Comparison of ENCODE assay signal across 26 cellular contexts in the genomic region with DNA sequence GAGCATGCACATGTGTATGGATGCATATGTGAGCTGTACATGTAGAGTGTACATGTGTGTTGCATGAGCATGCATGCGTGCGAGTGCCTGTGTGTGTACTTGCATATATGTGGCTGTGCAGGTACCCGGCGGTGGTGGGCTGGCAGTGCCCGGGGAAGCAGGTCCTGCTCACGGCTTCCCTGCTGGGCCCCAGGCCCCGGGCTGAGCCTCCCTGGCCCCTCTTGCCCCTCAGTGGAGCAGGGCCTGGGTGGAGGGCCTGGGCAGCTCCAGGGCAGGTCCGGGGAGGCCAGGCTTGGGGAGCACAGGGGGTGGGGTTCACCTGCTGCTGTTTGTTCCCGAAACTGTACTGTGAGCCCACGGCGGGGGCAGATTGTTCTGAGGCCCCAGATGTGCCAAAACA. TPM values are rescaled to one million over a fixed set of nuclear protein-coding genes. Genes with fewer than 3 reads are reported as not detected.
DNase-seq lines count a peak whose midpoint lies in the region; ATAC-seq, FAIRE-seq and TF ChIP-seq lines count a peak whose summit lies in the region.
"Had no signal": no experiment of that assay in that cellular context is flagged by ENCODE, and none has a peak within 500 bp of the region (broad histone marks: within the 10 kb centered on the region; RNA-seq: fewer than 3 reads in every experiment).

No MANE protein-coding gene starts in this region.

- H3K79me2 ChIP-seq in HepG2 (ENCODE audit: insufficient read depth, low read length) (no peaks in the 10 kb centered on the region), GM23248 (ENCODE audit: insufficient read depth) (no peaks in the 10 kb centered on the region)

- H3K9ac ChIP-seq in HepG2 (ENCODE audit: insufficient read depth, low read depth, low read length) = no peak overlapping the region
- H3K9ac ChIP-seq in GM23248 = no peak overlapping the region

- intact Hi-C loops in HepG2 (cut with micrococcal nuclease; ENCODE audit: unreplicated experiment) = no loop called here

- no peak for TF ChIP-seq RAD21 in HepG2 (CRISPR knock-in tag; IDR thresholded peaks at IDR 0.05)

- peak; percentile 54 for DNase-seq in activated effector memory CD4-positive, alpha-beta T cell treated with anti-CD3 and anti-CD28 coated beads, Interleukin-2, amount 50 U/mL, for 16 hours
- DNase-seq in activated effector memory CD4-positive, alpha-beta T cell treated with Interleukin-2 at 50 U/mL for 16 hours = no peak
- peak; percentile 6 for DNase-seq in WTC11 (ENCODE audit: low spot score)
- DNase-seq in HepG2 (ENCODE audit: low spot score) = no peak
- DNase-seq in progenitor cell of endocrine pancreas (ENCODE audit: low spot score, unreplicated experiment) = no peak
- DNase-seq in NCI-H2227 (lab: John Stamatoyannopoulos, UW; ENCODE audit: unreplicated experiment) = no peak
- no peak for DNase-seq in GM23248
- DNase-seq: 8988T; CD4-positive, CD25-positive, alpha-beta regulatory T cell; COR-L47; DMS 273 treated with DMSO at 0.1 percent for 48 hours; DND-41; H9; Kasumi-1; MG63; NCI-H1048; NCI-H1436; NCI-H2029; NCI-H2171; NCI-H446 treated with DMSO at 0.1 percent for 48 hours; NCI-H748 treated with DMSO at 0.1 percent for 48 hours; SHP77 treated with DMSO at 0.1 percent for 48 hours had no signal

- H3K27me3 Mint-ChIP-seq in WTC11 (ENCODE audit: low read depth) = no peaks in the 10 kb centered on the region
- H3K27me3 Mint-ChIP-seq in progenitor cell of endocrine pancreas = no peaks in the 10 kb centered on the region
- H3K27me3 Mint-ChIP-seq: B cell; CD4-positive, CD25-positive, alpha-beta regulatory T cell had no signal

- H3K9me3 ChIP-seq in HepG2 (ENCODE audit: low read length) (no peaks in the 10 kb centered on the region), GM23248 (ENCODE audit: low read depth) (no peaks in the 10 kb centered on the region)
- H3K9me3 ChIP-seq: MG63 had no signal

- TF ChIP-seq CTCF in WTC11 (IDR thresholded peaks at IDR 0.05) = no peak
- no peak for TF ChIP-seq CTCF in HepG2 (CRISPR knock-in tag; IDR thresholded peaks at IDR 0.05)
- no peak for TF ChIP-seq CTCF in progenitor cell of endocrine pancreas (IDR thresholded peaks at IDR 0.05; ENCODE audit: unreplicated experiment)

- H2AFZ ChIP-seq in HepG2 (ENCODE audit: low read length) (no peak overlapping the region), GM23248 (no peak overlapping the region)

- TF ChIP-seq POLR2A in HepG2 (IDR thresholded peaks at IDR 0.05; ENCODE audit: insufficient read depth in 1 of 2, low read depth in 2 of 2, low read length in 2 of 2) = no peak

- peaks cover 66% of the 10 kb centered on the region for H3K4me1 ChIP-seq in HepG2 (ENCODE audit: insufficient read depth, low read length)
- H3K4me1 ChIP-seq in GM23248 (ENCODE audit: insufficient read depth) = no peaks in the 10 kb centered on the region

- H3K9me2 ChIP-seq in GM23248 (ENCODE audit: insufficient read depth) = no peaks in the 10 kb centered on the region

- H3K36me3 Mint-ChIP-seq in WTC11 (no peaks in the 10 kb centered on the region), progenitor cell of endocrine pancreas (ENCODE audit: insufficient read depth) (peaks cover 3% of the 10 kb centered on the region)
- H3K36me3 Mint-ChIP-seq: CD4-positive, CD25-positive, alpha-beta regulatory T cell had no signal

- no TSS peak for BruUV-seq in HepG2 (replicated peaks; lab: Mats Ljungman, UMichigan)

- H3K27ac Mint-ChIP-seq in WTC11 = peak overlapping the region; percentile 49; the same call in 1 of the 2 replicates
- H3K27ac Mint-ChIP-seq in progenitor cell of endocrine pancreas = peak overlapping the region; percentile 21
- H3K27ac Mint-ChIP-seq: B cell had no signal

- no peaks in the 10 kb centered on the region for H3F3A ChIP-seq in GM23248 (ENCODE audit: insufficient read depth)

- TF ChIP-seq EP300 in HepG2 (IDR thresholded peaks at IDR 0.05; ENCODE audit: low read depth in 2 of 2, low read length in 2 of 2) (no peak), HepG2 (CRISPR knock-in tag; IDR thresholded peaks at IDR 0.05; ENCODE audit: borderline replicate concordance) (no peak)

- H3K36me3 ChIP-seq in HepG2 (replicated peaks in 1 of 2; ENCODE audit: control insufficient read depth in 1 of 2, insufficient read depth in 2 of 2, low read length in 2 of 2) = no peaks in the 10 kb centered on the region
- H3K36me3 ChIP-seq in GM23248 (ENCODE audit: low read depth) = no peaks in the 10 kb centered on the region
- H3K36me3 ChIP-seq: MG63 had no signal

- H3K4me1 Mint-ChIP-seq in WTC11 = peaks cover 17% of the 10 kb centered on the region
- peaks cover 8% of the 10 kb centered on the region for H3K4me1 Mint-ChIP-seq in progenitor cell of endocrine pancreas (ENCODE audit: low read depth)
- H3K4me1 Mint-ChIP-seq: B cell; CD4-positive, CD25-positive, alpha-beta regulatory T cell had no signal

- ATAC-seq in WTC11 = no peak
- no peak for ATAC-seq in HepG2
- ATAC-seq in HG03520 (IDR thresholded peaks at IDR 0.05; ENCODE audit: unreplicated experiment) = no peak

- CTCF ChIA-PET in WTC11 (lab: Charles Lee) (interaction anchor here (1.5 kb wide), 1 partner anchor 320 kb away, joined by 3 read pairs; no protein-coding TSS in a partner anchor), HepG2 (lab: Yijun Ruan, JAX; ENCODE audit: low intra/inter-chr PET ratio, low total read pairs) (no interaction called here)

- H3K4me2 ChIP-seq in HepG2 (ENCODE audit: low read depth, low read length) = no peak overlapping the region
- no peak overlapping the region for H3K4me2 ChIP-seq in GM23248 (ENCODE audit: unreplicated experiment)

- no peaks in the 10 kb centered on the region for H3K9me3 Mint-ChIP-seq in WTC11
- no peaks in the 10 kb centered on the region for H3K9me3 Mint-ChIP-seq in progenitor cell of endocrine pancreas (ENCODE audit: low read depth)
- H3K9me3 Mint-ChIP-seq: CD4-positive, CD25-positive, alpha-beta regulatory T cell; H9 had no signal

- no peaks in the 10 kb centered on the region for H4K20me1 ChIP-seq in HepG2 (ENCODE audit: insufficient read depth, low read length)
- no peaks in the 10 kb centered on the region; the same call in 1 of the 2 replicates for H4K20me1 ChIP-seq in GM23248 (ENCODE audit: insufficient read depth)

- in situ Hi-C loops in HepG2 (cut with HindIII; ENCODE audit: extremely low pct_ligation_motif_present, low pct_unique_long_range_greater_than_20kb) (no loop called here), GM23248 (cut with MboI) (no loop called here)

- H3K4me3 ChIP-seq in HepG2 (replicated peaks in 1 of 3; ENCODE audit: insufficient read depth in 1 of 3, low read depth in 2 of 3, low read length in 3 of 3) = no peak overlapping the region
- H3K4me3 ChIP-seq in GM23248 = no peak overlapping the region
- H3K4me3 ChIP-seq: MG63 had no signal

- POLR2A ChIA-PET in WTC11 (lab: Charles Lee) = no interaction called here
- POLR2A ChIA-PET in HepG2 (lab: Yijun Ruan, JAX) = no interaction called here

- 0% methylated on average over 1 of the region's 11 CpGs for WGBS in HepG2 (ENCODE audit: low lambda C conversion rate)
- 57 to 66% methylated on average over 9 to 11 of the region's 11 CpGs for WGBS in GM23248 (ENCODE audit: low coverage in 1 of 2, low lambda C conversion rate in 2 of 2, missing lambda C conversion rate in 2 of 2), 2 experiments

- H3K27me3 ChIP-seq in HepG2 (ENCODE audit: control insufficient read depth in 1 of 2, insufficient read depth in 2 of 2, low read length in 2 of 2) = no peaks in the 10 kb centered on the region
- no peaks in the 10 kb centered on the region for H3K27me3 ChIP-seq in GM23248 (replicated peaks; ENCODE audit: insufficient read depth)
- H3K27me3 ChIP-seq: MG63 had no signal

- FAIRE-seq in HepG2 (lab: Jason Lieb, UNC) = no peak
- FAIRE-seq: RCC 7860 had no signal

- H3K4me3 Mint-ChIP-seq in WTC11 (no peak overlapping the region), progenitor cell of endocrine pancreas (ENCODE audit: low read depth) (no peak overlapping the region)
- H3K4me3 Mint-ChIP-seq: B cell; CD4-positive, CD25-positive, alpha-beta regulatory T cell; H9 had no signal

- H3K27ac ChIP-seq in HepG2 (ENCODE audit: extremely low read length, insufficient read depth, low read length) = no peak overlapping the region
- H3K27ac ChIP-seq in GM23248 = no peak overlapping the region

RNA-seq across cellular contexts. Expression of gene NAT8L, which starts 9.4 kb away (rescaled TPM):
- total RNA-seq in WTC11 (2021) (19.7 to 20.2 TPM (median 20.0 TPM) in 3 replicates), HepG2 (2016; rRNA removed; fragmentation: Illumina TruSeq; extraction: Trizol) (1.6 and 3.3 TPM in 2 replicates), progenitor cell of endocrine pancreas (20.7 and 21.8 TPM in 2 replicates)
- total RNA-seq in HepG2 (2016; cell fraction: cytosol; rRNA removed; fragmentation: Illumina TruSeq; extraction: Trizol; ENCODE audit: low read depth) = 0.40 and 0.53 TPM in 2 replicates
- 1.7 and 3.2 TPM in 2 replicates for total RNA-seq in HepG2 (2016; cell fraction: insoluble cytoplasmic fraction; rRNA removed; fragmentation: Illumina TruSeq; extraction: Trizol)
- 1.5 and 1.7 TPM in 2 replicates for total RNA-seq in HepG2 (2016; cell fraction: membrane; rRNA removed; fragmentation: Illumina TruSeq; extraction: Trizol)
- 2.9 and 3.4 TPM in 2 replicates for total RNA-seq in HepG2 (2016; cell fraction: nucleus; rRNA removed; fragmentation: Illumina TruSeq; extraction: Trizol)
- polyA plus RNA-seq in HepG2 (2011; rRNA removed) (2.2 and 3.4 TPM in 2 replicates), GM23248 (2016; fragmentation: Nextera tagmentation; extraction: Ambion mirVana) (0.03 TPM in 1 of 2 replicates, not detected in the other)
- polyA plus RNA-seq in HepG2 (2011; cell fraction: cytosol; rRNA removed) = 4.1 and 4.4 TPM in 2 replicates
- 11.8 TPM in 2 replicates for polyA plus RNA-seq in HepG2 (2011; cell fraction: nucleus; rRNA removed)
- polyA plus RNA-seq in HepG2 (2012) = 1.1 and 3.9 TPM in 2 replicates
- polyA plus RNA-seq in HepG2 (2016; cell fraction: cytosol; fragmentation: Illumina TruSeq; extraction: Trizol; ENCODE audit: low read depth) = 0.63 and 0.64 TPM in 2 replicates
- 3.1 and 3.9 TPM in 2 replicates for polyA plus RNA-seq in HepG2 (2016; cell fraction: insoluble cytoplasmic fraction; fragmentation: Illumina TruSeq; extraction: Trizol; ENCODE audit: low read depth)
- 1.5 and 1.8 TPM in 2 replicates for polyA plus RNA-seq in HepG2 (2016; cell fraction: membrane; fragmentation: Illumina TruSeq; extraction: Trizol; ENCODE audit: low read depth)
- polyA plus RNA-seq in HepG2 (2016; cell fraction: nucleus; fragmentation: Illumina TruSeq; extraction: Trizol; ENCODE audit: insufficient read depth, low read depth) = 8.3 and 8.8 TPM in 2 replicates
- polyA minus RNA-seq in HepG2 (2011; rRNA and poly(A)+ RNA removed; ENCODE audit: low replicate concordance) = 10.6 and 14.5 TPM in 2 replicates
- polyA minus RNA-seq in HepG2 (2011; cell fraction: cytosol; rRNA and poly(A)+ RNA removed) = 3.8 and 4.2 TPM in 2 replicates
- polyA minus RNA-seq in HepG2 (2011; cell fraction: nucleus; rRNA and poly(A)+ RNA removed) = 2.4 and 2.9 TPM in 2 replicates
- total RNA-seq in GM23248 (2014; rRNA removed; shearing (Covaris generic)) = 0.38 TPM in 1 of 2 replicates, not detected in the other
- total RNA-seq: OCI-LY7 had no signal

RNA-seq across cellular contexts. Expression of gene NELFA, which starts 59.8 kb away (rescaled TPM):
- 63.3 to 72.6 TPM (median 69.2 TPM) in 3 replicates for total RNA-seq in WTC11 (2021)
- 11.4 and 18.5 TPM in 2 replicates for total RNA-seq in HepG2 (2016; rRNA removed; fragmentation: Illumina TruSeq; extraction: Trizol)
- 11.0 and 11.5 TPM in 2 replicates for total RNA-seq in HepG2 (2016; cell fraction: cytosol; rRNA removed; fragmentation: Illumina TruSeq; extraction: Trizol; ENCODE audit: low read depth)
- total RNA-seq in HepG2 (2016; cell fraction: insoluble cytoplasmic fraction; rRNA removed; fragmentation: Illumina TruSeq; extraction: Trizol) = 10.3 and 19.4 TPM in 2 replicates
- 15.4 and 15.7 TPM in 2 replicates for total RNA-seq in HepG2 (2016; cell fraction: membrane; rRNA removed; fragmentation: Illumina TruSeq; extraction: Trizol)
- 15.3 and 18.5 TPM in 2 replicates for total RNA-seq in HepG2 (2016; cell fraction: nucleus; rRNA removed; fragmentation: Illumina TruSeq; extraction: Trizol)
- polyA plus RNA-seq in HepG2 (2011; rRNA removed) = 13.3 and 14.6 TPM in 2 replicates
- polyA plus RNA-seq in HepG2 (2011; cell fraction: cytosol; rRNA removed) = 6.5 and 13.6 TPM in 2 replicates
- 45.3 and 58.0 TPM in 2 replicates for polyA plus RNA-seq in HepG2 (2011; cell fraction: nucleus; rRNA removed)
- polyA plus RNA-seq in HepG2 (2012) = 16.5 and 18.9 TPM in 2 replicates
- polyA plus RNA-seq in HepG2 (2016; cell fraction: cytosol; fragmentation: Illumina TruSeq; extraction: Trizol; ENCODE audit: low read depth) = 6.0 and 6.9 TPM in 2 replicates
- 18.4 and 25.2 TPM in 2 replicates for polyA plus RNA-seq in HepG2 (2016; cell fraction: insoluble cytoplasmic fraction; fragmentation: Illumina TruSeq; extraction: Trizol; ENCODE audit: low read depth)
- polyA plus RNA-seq in HepG2 (2016; cell fraction: membrane; fragmentation: Illumina TruSeq; extraction: Trizol; ENCODE audit: low read depth) = 9.2 and 10.2 TPM in 2 replicates
- polyA plus RNA-seq in HepG2 (2016; cell fraction: nucleus; fragmentation: Illumina TruSeq; extraction: Trizol; ENCODE audit: insufficient read depth, low read depth) = 43.4 and 47.9 TPM in 2 replicates
- 8.8 and 40.6 TPM in 2 replicates for polyA minus RNA-seq in HepG2 (2011; rRNA and poly(A)+ RNA removed; ENCODE audit: low replicate concordance)
- 11.3 and 19.9 TPM in 2 replicates for polyA minus RNA-seq in HepG2 (2011; cell fraction: cytosol; rRNA and poly(A)+ RNA removed)
- polyA minus RNA-seq in HepG2 (2011; cell fraction: nucleus; rRNA and poly(A)+ RNA removed) = 29.0 and 37.0 TPM in 2 replicates
- total RNA-seq in progenitor cell of endocrine pancreas = 52.5 and 54.2 TPM in 2 replicates
- 16.9 and 18.7 TPM in 2 replicates for total RNA-seq in GM23248 (2014; rRNA removed; shearing (Covaris generic))
- polyA plus RNA-seq in GM23248 (2016; fragmentation: Nextera tagmentation; extraction: Ambion mirVana) = 23.6 and 23.9 TPM in 2 replicates

Comparison
In these comparisons a context has a peak if more than half of its experiments do, and no peak if none do; other contexts are left out.
1. DNase-seq: peak in activated effector memory CD4-positive, alpha-beta T cell treated with anti-CD3 and anti-CD28 coated beads, Interleukin-2, amount 50 U/mL, for 16 hours (single experiment) and WTC11 (single experiment); none in activated effector memory CD4-positive, alpha-beta T cell treated with Interleukin-2 at 50 U/mL for 16 hours (single experiment), HepG2 (single experiment), progenitor cell of endocrine pancreas (single experiment), NCI-H2227 (single experiment) and GM23248 (single experiment).